ENCODE assay signal across 13 cellular contexts in the genomic region with DNA sequence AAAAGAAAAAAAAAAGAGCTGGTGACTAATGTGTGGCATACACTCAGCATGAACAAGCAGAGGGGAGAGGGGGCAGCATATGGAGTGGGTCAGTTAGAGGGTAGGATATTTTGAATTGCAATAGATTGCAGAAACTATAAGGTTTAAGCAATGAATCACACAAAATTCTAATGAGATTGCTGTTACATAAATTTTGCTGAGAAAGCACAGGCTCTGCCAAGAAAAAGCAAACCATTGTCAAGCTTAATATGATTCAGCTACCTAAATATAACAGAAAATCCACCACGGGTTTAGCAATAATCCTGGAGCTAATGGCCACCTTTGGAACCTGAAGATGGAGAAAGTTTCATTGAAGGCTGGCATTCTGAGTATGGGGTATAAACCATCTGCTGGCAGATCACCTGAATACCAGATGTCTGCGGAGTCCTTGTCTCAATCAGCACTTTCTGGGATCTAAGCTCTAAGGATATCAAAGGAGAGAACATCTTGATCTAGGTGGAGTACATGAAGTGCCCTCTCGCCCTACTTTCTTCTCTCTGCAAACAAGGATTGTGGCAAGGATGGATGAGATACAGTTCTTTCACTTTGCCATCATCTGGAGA. TPM values are rescaled to one million over a fixed set of nuclear protein-coding genes. Genes with fewer than 3 reads are reported as not detected.
DNase-seq lines count a peak whose midpoint lies in the region; ATAC-seq, FAIRE-seq and TF ChIP-seq lines count a peak whose summit lies in the region.
"Had no signal": no experiment of that assay in that cellular context is flagged by ENCODE, and none has a peak within 500 bp of the region (broad histone marks: within the 10 kb centered on the region; RNA-seq: fewer than 3 reads in every experiment).

No MANE protein-coding gene starts in this region.

- no peak overlapping the region for H3K4me3 Mint-ChIP-seq in activated T-helper 17 cell treated with anti-CD3 and anti-CD28 coated beads, Interleukin-2, amount 50 U/mL, for 72 hours

- no peaks in the 10 kb centered on the region for H3K27me3 ChIP-seq in stomach smooth muscle (ENCODE audit: control insufficient read depth in 1 of 2, insufficient read depth in 2 of 2, low read length in 2 of 2)

- no peak for TF ChIP-seq POLR2A in GM12891 (IDR thresholded peaks at IDR 0.05; ENCODE audit: low read depth, low read length)

- H3K27ac Mint-ChIP-seq in activated T-helper 17 cell treated with anti-CD3 and anti-CD28 coated beads, Interleukin-2, amount 50 U/mL, for 72 hours, result peak overlapping the region; percentile 40

- H3K4me1 Mint-ChIP-seq in activated T-helper 17 cell treated with anti-CD3 and anti-CD28 coated beads, Interleukin-2, amount 50 U/mL, for 72 hours, result peaks cover 17% of the 10 kb centered on the region

- ATAC-seq in activated T-helper 17 cell treated with anti-CD3 and anti-CD28 coated beads, Interleukin-2, amount 50 U/mL, for 72 hours (replicated peaks), result no peak
- no peak for ATAC-seq in HG03108 (IDR thresholded peaks at IDR 0.05; ENCODE audit: unreplicated experiment)
- ATAC-seq: HCT116 had no signal

- no peaks in the 10 kb centered on the region for H3K9me3 Mint-ChIP-seq in activated T-helper 17 cell treated with anti-CD3 and anti-CD28 coated beads, Interleukin-2, amount 50 U/mL, for 72 hours

- DNase-seq in NCI-H2171 treated with DMSO at 0.1 percent for 48 hours (lab: John Stamatoyannopoulos, UW) (peak; percentile 36), NCI-H2171 (lab: John Stamatoyannopoulos, UW) (no peak), foreskin melanocyte (peak; percentile 46), GM12891 (ENCODE audit: insufficient read length, low spot score) (no peak), HuH-7.5 (ENCODE audit: low spot score) (no peak)
- DNase-seq: left cardiac atrium; stimulated activated CD4-positive, alpha-beta T cell treated with anti-CD3 and anti-CD28 coated beads, Interleukin-4, amount 100 ng/mL, for 4 hours had no signal

- H3K27ac ChIP-seq in stomach smooth muscle (ENCODE audit: low read length), result peak overlapping the region; percentile 60

- no peaks in the 10 kb centered on the region for H3K27me3 Mint-ChIP-seq in activated T-helper 17 cell treated with anti-CD3 and anti-CD28 coated beads, Interleukin-2, amount 50 U/mL, for 72 hours

- no peak overlapping the region for H3K9ac ChIP-seq in stomach smooth muscle (ENCODE audit: low read length in 2 of 2)

- no peaks in the 10 kb centered on the region for H3K9me3 ChIP-seq in stomach smooth muscle (ENCODE audit: control insufficient read depth in 2 of 2, low read length in 2 of 2)

- FAIRE-seq in GM12891 (lab: Jason Lieb, UNC), result no peak
- FAIRE-seq: A204.1, GM12892 had no signal

- peaks cover 84% of the 10 kb centered on the region for H3K36me3 Mint-ChIP-seq in activated T-helper 17 cell treated with anti-CD3 and anti-CD28 coated beads, Interleukin-2, amount 50 U/mL, for 72 hours (ENCODE audit: low read depth)

- H3K4me1 ChIP-seq in stomach smooth muscle (ENCODE audit: control insufficient read depth, insufficient read depth, low read length), result peaks cover 20% of the 10 kb centered on the region

- H3K4me3 ChIP-seq in stomach smooth muscle (ENCODE audit: low read length in 2 of 2), result no peak overlapping the region

- peaks cover 14% of the 10 kb centered on the region in 2 donors for H3K36me3 ChIP-seq in stomach smooth muscle (ENCODE audit: control insufficient read depth in 2 of 2, insufficient read depth in 2 of 2, low read length in 2 of 2)

TF ChIP-seq in GM12891, 5 proteins besides CTCF, POLR2A, EP300 and RAD21:
- no peak for TF ChIP-seq TAF1 (IDR thresholded peaks at IDR 0.05; ENCODE audit: low read depth, low read length)
- TF ChIP-seq SPI1 (IDR thresholded peaks at IDR 0.05; ENCODE audit: low read depth, low read length), result no peak
- TF ChIP-seq PAX5 (IDR thresholded peaks at IDR 0.05; ENCODE audit: insufficient read depth, low read length, severe bottlenecking), result no peak
- no peak for TF ChIP-seq POU2F2 (IDR thresholded peaks at IDR 0.05; ENCODE audit: low read depth, low read length)
- no peak for TF ChIP-seq POLR2AphosphoS5 (IDR thresholded peaks at IDR 0.05; ENCODE audit: low read depth, low read length)

RNA-seq across cellular contexts. Expression of gene ANGPTL7, which starts 30.3 kb away (rescaled TPM):
- total RNA-seq in activated T-helper 17 cell treated with anti-CD3 and anti-CD28 coated beads, Interleukin-2, amount 50 U/mL, for 72 hours, result not detected
- 0.05 TPM for polyA plus RNA-seq in GM12891 (2012; ENCODE audit: low read depth, missing spikeins)

RNA-seq across cellular contexts. Expression of gene EXOSC10, which starts 59.2 kb away (rescaled TPM):
- total RNA-seq in activated T-helper 17 cell treated with anti-CD3 and anti-CD28 coated beads, Interleukin-2, amount 50 U/mL, for 72 hours, result 100 to 1,000 TPM in 1 of 2 donors, 10 to 100 TPM in 1; 69.0 to 102 TPM
- polyA plus RNA-seq in GM12891 (2012; ENCODE audit: low read depth, missing spikeins), result 39.0 TPM

Comparison
In these comparisons a context has a peak if more than half of its experiments do, and no peak if none do; other contexts are left out.
1. DNase-seq: peak in NCI-H2171 treated with DMSO at 0.1 percent for 48 hours (single experiment) and foreskin melanocyte (single experiment); none in NCI-H2171 (single experiment), GM12891 (single experiment) and HuH-7.5 (single experiment).